ENCODE assay signal across 23 cellular contexts in the genomic region with DNA sequence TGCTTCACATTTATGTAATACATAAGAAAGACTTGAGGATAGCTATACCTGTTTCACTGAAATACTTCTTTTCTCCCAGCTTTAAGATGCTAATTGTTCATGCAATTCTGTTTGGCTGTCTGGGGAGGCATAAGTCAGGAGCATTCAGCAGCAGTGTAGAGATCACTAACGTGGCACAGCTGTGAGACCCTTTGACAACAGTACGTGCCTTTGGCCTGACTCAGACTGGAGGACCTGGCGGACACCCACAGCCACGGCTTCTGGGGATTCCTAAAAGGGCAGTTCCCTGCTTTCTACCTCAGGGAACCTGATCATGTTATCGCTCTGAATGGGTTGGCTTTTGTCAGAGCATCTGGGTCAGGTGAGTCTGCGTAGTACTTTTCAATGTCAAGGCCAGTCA.
"Had no signal": no experiment of that assay in that cellular context is flagged by ENCODE, and none has a peak within 500 bp of the region (broad histone marks: within the 10 kb centered on the region; RNA-seq: fewer than 3 reads in every experiment).

No MANE protein-coding gene starts in this region.

- H3K9me3 ChIP-seq: gastroesophageal sphincter, right atrium auricular region, tibial nerve had no signal

- H3K4me3 ChIP-seq: coronary artery, dorsolateral prefrontal cortex, gastroesophageal sphincter, hepatocyte, right atrium auricular region, tibial nerve had no signal

- FAIRE-seq: keratinocyte had no signal

- H3K36me3 ChIP-seq: gastroesophageal sphincter, right atrium auricular region, tibial nerve had no signal

- H3K9me3 Mint-ChIP-seq: activated CD4-positive, alpha-beta T cell treated with anti-CD3 and anti-CD28 coated beads, Interleukin-2, amount 10 ng/mL, durations not matched to agents 7 days and 5 days; naive thymus-derived CD8-positive, alpha-beta T cell; neural crest cell had no signal

- H3K4me1 ChIP-seq: gastroesophageal sphincter, parathyroid adenoma, right atrium auricular region, tibial nerve had no signal

- H3K27ac ChIP-seq: coronary artery, dorsolateral prefrontal cortex, gastroesophageal sphincter, hepatocyte, parathyroid adenoma, right atrium auricular region, tibial nerve had no signal

- H3K79me2 ChIP-seq: hepatocyte, parathyroid adenoma had no signal

- H3K4me3 Mint-ChIP-seq: activated CD4-positive, alpha-beta T cell treated with anti-CD3 and anti-CD28 coated beads, Interleukin-2, amount 10 ng/mL, durations not matched to agents 7 days and 5 days; activated CD8-positive, alpha-beta memory T cell treated with anti-CD3 and anti-CD28 coated beads, Interleukin-2, amount 10 ng/mL, durations not matched to agents 7 days and 5 days; activated CD8-positive, alpha-beta T cell treated with anti-CD3 and anti-CD28 coated beads, Interleukin-2, amount 10 ng/mL, durations not matched to agents 7 days and 5 days; naive thymus-derived CD8-positive, alpha-beta T cell; neural crest cell had no signal

- H3K4me2 ChIP-seq: hepatocyte had no signal

- H3K27me3 ChIP-seq: dorsolateral prefrontal cortex, gastroesophageal sphincter, right atrium auricular region, tibial nerve had no signal

- H3K36me3 Mint-ChIP-seq: activated CD8-positive, alpha-beta memory T cell treated with anti-CD3 and anti-CD28 coated beads, Interleukin-2, amount 10 ng/mL, durations not matched to agents 7 days and 5 days had no signal

- H2AFZ ChIP-seq: hepatocyte, parathyroid adenoma had no signal

- DNase-seq: activated CD4-positive, alpha-beta T cell treated with anti-CD3 and anti-CD28 coated beads, Interleukin-2, amount 10 ng/mL, durations not matched to agents 7 days and 5 days; activated CD8-positive, alpha-beta memory T cell treated with anti-CD3 and anti-CD28 coated beads, Interleukin-2, amount 10 ng/mL, durations not matched to agents 7 days and 5 days; activated CD8-positive, alpha-beta T cell treated with anti-CD3 and anti-CD28 coated beads, Interleukin-2, amount 10 ng/mL, durations not matched to agents 7 days and 5 days; activated effector memory CD4-positive, alpha-beta T cell treated with anti-CD3 and anti-CD28 coated beads, Interleukin-2, amount 50 U/mL, for 16 hours; activated naive CD4-positive, alpha-beta T cell treated with anti-CD3 and anti-CD28 coated beads, Interleukin-2, amount 50 U/mL, for 16 hours; cerebellar nuclear complex; dorsolateral prefrontal cortex; effector memory CD4-positive, alpha-beta T cell; left cardiac atrium; midbrain; naive thymus-derived CD8-positive, alpha-beta T cell; nucleus accumbens; stimulated activated CD4-positive, alpha-beta T cell treated with anti-CD3 and anti-CD28 coated beads, Interleukin-2, amount 100 ng/mL, for 48 hours; stimulated activated naive CD4-positive, alpha-beta T cell treated with Interleukin-2 at 50 U/mL for 16 hours; T-helper 1 cell had no signal

- H3K9ac ChIP-seq: parathyroid adenoma had no signal

- H3K27me3 Mint-ChIP-seq: activated CD4-positive, alpha-beta T cell treated with anti-CD3 and anti-CD28 coated beads, Interleukin-2, amount 10 ng/mL, durations not matched to agents 7 days and 5 days; naive thymus-derived CD8-positive, alpha-beta T cell had no signal

- H3K27ac Mint-ChIP-seq: activated CD4-positive, alpha-beta T cell treated with anti-CD3 and anti-CD28 coated beads, Interleukin-2, amount 10 ng/mL, durations not matched to agents 7 days and 5 days; activated CD8-positive, alpha-beta memory T cell treated with anti-CD3 and anti-CD28 coated beads, Interleukin-2, amount 10 ng/mL, durations not matched to agents 7 days and 5 days; activated CD8-positive, alpha-beta T cell treated with anti-CD3 and anti-CD28 coated beads, Interleukin-2, amount 10 ng/mL, durations not matched to agents 7 days and 5 days; naive thymus-derived CD8-positive, alpha-beta T cell had no signal

- H3K4me1 Mint-ChIP-seq: activated CD8-positive, alpha-beta memory T cell treated with anti-CD3 and anti-CD28 coated beads, Interleukin-2, amount 10 ng/mL, durations not matched to agents 7 days and 5 days; neural crest cell had no signal
